In genomic region chr15:90561344-90562244, GRCh38 we compare ENCODE assay signal across 8 cellular contexts. TPM values are rescaled to one million over a fixed set of nuclear protein-coding genes. Genes with fewer than 3 reads are reported as not detected.
DNase-seq lines count a peak whose midpoint lies in the region; ATAC-seq and TF ChIP-seq lines count a peak whose summit lies in the region.

No MANE protein-coding gene starts in this region.

- no peaks in the 10 kb centered on the region for H3K27me3 ChIP-seq in breast epithelium
- no peaks in the 10 kb centered on the region for H3K27me3 ChIP-seq in naive thymus-derived CD4-positive, alpha-beta T cell (ENCODE audit: control insufficient read depth in 2 of 2, insufficient read depth in 2 of 2, low read length in 2 of 2)

- H3K4me3 Mint-ChIP-seq in IgD-negative memory B cell, result peak overlapping the region in 2 of 4 donors; percentile 10 to 76
- peak overlapping the region; percentile 66 to 86 (median 78) for H3K4me3 Mint-ChIP-seq in naive thymus-derived CD4-positive, alpha-beta T cell

- no peak for TF ChIP-seq CTCF in breast epithelium (IDR thresholded peaks at IDR 0.05)

- no peaks in the 10 kb centered on the region for H3K36me3 ChIP-seq in breast epithelium
- H3K36me3 ChIP-seq in naive thymus-derived CD4-positive, alpha-beta T cell (ENCODE audit: control insufficient read depth in 2 of 3, insufficient read depth in 3 of 3, low read length in 3 of 3), result no peaks in the 10 kb centered on the region

- DNase-seq in AG08395 (ENCODE audit: low spot score) (peak; percentile 36), breast epithelium (ENCODE audit: low spot score in 2 of 2) (no peak), NCI-H774 (lab: John Stamatoyannopoulos, UW) (no peak), islet precursor cell (no peak), HuH-7.5 (ENCODE audit: low spot score) (no peak)
- DNase-seq in naive thymus-derived CD4-positive, alpha-beta T cell, result peak in 7 of 9 donors; percentile 69 to 91 (median 85)

- peaks cover 52 to 62% (median 54%) of the 10 kb centered on the region in 3 donors for H3K4me1 Mint-ChIP-seq in IgD-negative memory B cell
- H3K4me1 Mint-ChIP-seq in naive thymus-derived CD4-positive, alpha-beta T cell, result peaks cover 73 to 99% (median 93%) of the 10 kb centered on the region in 7 donors

- no peak overlapping the region for H3K4me3 ChIP-seq in breast epithelium
- H3K4me3 ChIP-seq in naive thymus-derived CD4-positive, alpha-beta T cell (ENCODE audit: low read length), result no peak overlapping the region

- peaks cover 8% of the 10 kb centered on the region for H3K36me3 Mint-ChIP-seq in IgD-negative memory B cell
- peaks cover 8 to 54% (median 15%) of the 10 kb centered on the region in 5 donors for H3K36me3 Mint-ChIP-seq in naive thymus-derived CD4-positive, alpha-beta T cell

- POLR2A ChIA-PET in naive thymus-derived CD4-positive, alpha-beta T cell (lab: Charles Lee), result interaction anchor here (0.6 to 3.5 kb wide), 18 partner anchors 9 to 369 kb away, joined by 3 to 23 read pairs (median 5); no protein-coding TSS in a partner anchor

- peak overlapping the region; percentile 74 to 80 for H3K27ac ChIP-seq in breast epithelium
- H3K27ac ChIP-seq in naive thymus-derived CD4-positive, alpha-beta T cell (ENCODE audit: low read depth, low read length), result peak overlapping the region; percentile 68

- peaks cover 7 to 18% of the 10 kb centered on the region in 2 donors for H3K4me1 ChIP-seq in breast epithelium
- H3K4me1 ChIP-seq in naive thymus-derived CD4-positive, alpha-beta T cell (ENCODE audit: control insufficient read depth in 2 of 2, insufficient read depth in 2 of 2, low read length in 2 of 2), result peaks cover 37 to 84% of the 10 kb centered on the region in 2 donors

- no peaks in the 10 kb centered on the region for H3K9me3 Mint-ChIP-seq in IgD-negative memory B cell
- peaks cover 0 to 6% (median 0%) of the 10 kb centered on the region in 11 donors for H3K9me3 Mint-ChIP-seq in naive thymus-derived CD4-positive, alpha-beta T cell

- CTCF ChIA-PET in naive thymus-derived CD4-positive, alpha-beta T cell (lab: Charles Lee), result interaction anchor here (0.9 to 1.7 kb wide), 12 partner anchors 8 to 241 kb away, joined by 3 to 6 read pairs (median 4); no protein-coding TSS in a partner anchor

- H3K9me3 ChIP-seq in breast epithelium, result no peaks in the 10 kb centered on the region
- H3K9me3 ChIP-seq in naive thymus-derived CD4-positive, alpha-beta T cell (ENCODE audit: control insufficient read depth in 2 of 3, low read length in 3 of 3), result no peaks in the 10 kb centered on the region

- H3K27ac Mint-ChIP-seq in IgD-negative memory B cell, result peak overlapping the region in 2 of 3 donors; percentile 12 to 83
- H3K27ac Mint-ChIP-seq in naive thymus-derived CD4-positive, alpha-beta T cell, result peak overlapping the region; percentile 89 to 99 (median 96)

- no peak for TF ChIP-seq POLR2A in breast epithelium (IDR thresholded peaks at IDR 0.05)

- peak; percentile 77 for ATAC-seq in naive thymus-derived CD4-positive, alpha-beta T cell
- ATAC-seq in GM19324 (IDR thresholded peaks at IDR 0.05; ENCODE audit: low FRiP score, unreplicated experiment), result no peak

- H3K27me3 Mint-ChIP-seq in IgD-negative memory B cell, result no peaks in the 10 kb centered on the region
- no peaks in the 10 kb centered on the region for H3K27me3 Mint-ChIP-seq in naive thymus-derived CD4-positive, alpha-beta T cell

- intact Hi-C loops in breast epithelium (cut with DNase I; ENCODE audit: low total_unique reads), result no loop called here
- intact Hi-C loops in naive thymus-derived CD4-positive, alpha-beta T cell (cut with micrococcal nuclease), result loop anchor here (1.0 to 2.0 kb wide), 8 partner anchors 8 to 125 kb away; no protein-coding TSS in a partner anchor

RNA-seq across cellular contexts. Expression of gene CRTC3, which starts 31.9 kb away (rescaled TPM):
- 25.9 TPM for polyA plus RNA-seq in IgD-negative memory B cell
- 10 to 100 TPM; 29.4 to 40.6 (median 36.2) TPM for total RNA-seq in breast epithelium
- 100 to 1,000 TPM; 104 to 132 (median 109) TPM for total RNA-seq in naive thymus-derived CD4-positive, alpha-beta T cell
- 10 to 100 TPM; 40.5 to 70.2 TPM for polyA plus RNA-seq in naive thymus-derived CD4-positive, alpha-beta T cell

Comparison
In these comparisons a context has a peak if more than half of its experiments do, and no peak if none do; other contexts are left out.
1. DNase-seq: peak in AG08395 (single experiment) and naive thymus-derived CD4-positive, alpha-beta T cell (7 of 9); none in breast epithelium (0 of 2), NCI-H774 (single experiment), islet precursor cell (single experiment) and HuH-7.5 (single experiment).